ENCODE assay signal across 8 cellular contexts in genomic region chr17:7836596-7837374, GRCh38. TPM values are rescaled to one million over a fixed set of nuclear protein-coding genes. Genes with fewer than 3 reads are reported as not detected.
A peak's percentile ranks its signal among the peaks of the same experiment; 100 is the strongest.
DNase-seq lines count a peak whose midpoint lies in the region; ATAC-seq lines count a peak whose summit lies in the region.

No MANE protein-coding gene starts in this region.

- no peaks in the 10 kb centered on the region for H3K9me3 ChIP-seq in T-helper 17 cell (ENCODE audit: control insufficient read depth, low read length, poor library complexity, severe bottlenecking)
- H3K9me3 ChIP-seq in iPS DF 6.9 (ENCODE audit: control insufficient read depth, insufficient read depth, low read length) = no peaks in the 10 kb centered on the region

- ATAC-seq in GM18907 (IDR thresholded peaks at IDR 0.05; ENCODE audit: unreplicated experiment) = peak; percentile 17
- no peak for ATAC-seq in T-helper 17 cell
- ATAC-seq in GM21528 (IDR thresholded peaks at IDR 0.05; ENCODE audit: low FRiP score, unreplicated experiment) = no peak

- no peaks in the 10 kb centered on the region for H3K36me3 ChIP-seq in iPS DF 6.9 (ENCODE audit: control insufficient read depth, insufficient read depth, low read length)

- no CpG with 5 or more reads among the region's 19 CpGs for WGBS in iPS DF 6.9 (ENCODE audit: insufficient coverage, insufficient read length)

- peaks cover 6% of the 10 kb centered on the region for H3K36me3 Mint-ChIP-seq in T-helper 17 cell (ENCODE audit: low read depth)

- no peak overlapping the region for H3K27ac ChIP-seq in iPS DF 6.9 (ENCODE audit: low read length)

- H3K27ac Mint-ChIP-seq in T-helper 17 cell = peak overlapping the region; percentile 100

- peaks cover 67% of the 10 kb centered on the region for H3K4me1 Mint-ChIP-seq in T-helper 17 cell

- peak overlapping the region; percentile 64; the same call in 1 of the 2 replicates for H3K4me3 ChIP-seq in iPS DF 6.9 (ENCODE audit: low read length)

- peak overlapping the region; percentile 98 for H3K4me3 Mint-ChIP-seq in T-helper 17 cell

- H3K27me3 Mint-ChIP-seq in T-helper 17 cell = peaks cover 5% of the 10 kb centered on the region

- DNase-seq in NCI-H2029 (lab: John Stamatoyannopoulos, UW) (peak; percentile 95), T-helper 17 cell (peak in 2 of 3 donors; percentile 49 to 66), brain pericyte (ENCODE audit: low read depth, low spot score) (peak; percentile 94), iPS DF 6.9 (ENCODE audit: low read depth, low spot score) (peak; percentile 96), renal cortical epithelial cell (ENCODE audit: low read depth) (peak; percentile 89), GM19240 (ENCODE audit: insufficient read length, low spot score) (no peak)

- H3K27me3 ChIP-seq in iPS DF 6.9 (ENCODE audit: control insufficient read depth, insufficient read depth, low read length) = peaks cover 29% of the 10 kb centered on the region

- H3K4me1 ChIP-seq in iPS DF 6.9 (ENCODE audit: control insufficient read depth, insufficient read depth, low read length) = peaks cover 3% of the 10 kb centered on the region; the same call in 1 of the 2 replicates

RNA-seq across cellular contexts. Expression of gene KDM6B, which starts 2.8 kb away (rescaled TPM):
- total RNA-seq in T-helper 17 cell = 100 to 1,000 TPM; 207 to 231 TPM
- 2.8 and 15.9 TPM in 2 replicates for total RNA-seq in renal cortical epithelial cell

RNA-seq across cellular contexts. Expression of gene TMEM88, which starts 18.1 kb away (rescaled TPM):
- total RNA-seq in T-helper 17 cell = 10 to 100 TPM; 31.0 to 31.3 TPM
- total RNA-seq in renal cortical epithelial cell = 0.65 TPM in 1 of 2 replicates, not detected in the other

RNA-seq across cellular contexts. Expression of gene NAA38, which starts 20.6 kb away (rescaled TPM):
- 10 to 100 TPM; 26.8 to 30.3 TPM for total RNA-seq in T-helper 17 cell
- 27.2 and 80.1 TPM in 2 replicates for total RNA-seq in renal cortical epithelial cell

RNA-seq across cellular contexts. Expression of gene CYB5D1, which starts 21.0 kb away (rescaled TPM):
- total RNA-seq in T-helper 17 cell = 10 to 100 TPM in 1 of 2 donors, 1 to 10 TPM in 1; 9.3 to 14.9 TPM
- 16.0 and 26.5 TPM in 2 replicates for total RNA-seq in renal cortical epithelial cell

RNA-seq across cellular contexts. Expression of gene CHD3, which starts 51.8 kb away (rescaled TPM):
- total RNA-seq in T-helper 17 cell (100 to 1,000 TPM; 219 TPM), renal cortical epithelial cell (57.1 and 192 TPM in 2 replicates)

Comparison
In these comparisons a context has a peak if more than half of its experiments do, and no peak if none do; other contexts are left out.
1. RNA of gene KDM6B, which starts 2.8 kb away (total RNA-seq): 207 to 231 TPM in T-helper 17 cell; 2.8 to 15.9 TPM in renal cortical epithelial cell; every median in the first group is over 10 times any median in the second.
2. RNA of gene TMEM88, which starts 18.1 kb away (total RNA-seq): 31.0 to 31.3 TPM in T-helper 17 cell; 0.65 TPM in renal cortical epithelial cell; every median in the first group is over 10 times any median in the second.